8 cellular contexts compared by ENCODE assay signal in genomic region chr2:223956267-223956666, GRCh38. TPM values are rescaled to one million over a fixed set of nuclear protein-coding genes. Genes with fewer than 3 reads are reported as not detected.
A peak's percentile ranks its signal among the peaks of the same experiment; 100 is the strongest.
DNase-seq lines count a peak whose midpoint lies in the region; ATAC-seq, FAIRE-seq and TF ChIP-seq lines count a peak whose summit lies in the region.

No MANE protein-coding gene starts in this region.

- H3K9me3 ChIP-seq in colonic mucosa, result no peaks in the 10 kb centered on the region
- H3K9me3 ChIP-seq in skeletal muscle satellite cell (replicated peaks; ENCODE audit: low read length), result no peaks in the 10 kb centered on the region

- intact Hi-C loops in colonic mucosa (cut with DNase I), result no loop called here

- H3K4me2 ChIP-seq in skeletal muscle satellite cell (ENCODE audit: low read length), result peak overlapping the region; percentile 79

- ATAC-seq in GM18870 (IDR thresholded peaks at IDR 0.05; ENCODE audit: unreplicated experiment) (peak; percentile 44), HG03469 (IDR thresholded peaks at IDR 0.05; ENCODE audit: unreplicated experiment) (peak; percentile 28)

- no peak for DNase-seq in colonic mucosa
- no peak for DNase-seq in SIG-M5 treated with dmso at 0.1 percent for 504 hours (lab: John Stamatoyannopoulos, UW; ENCODE audit: unreplicated experiment)
- DNase-seq in AML-193 (lab: John Stamatoyannopoulos, UW), result no peak
- no peak for DNase-seq in D721Med (ENCODE audit: insufficient read length, low spot score)
- no peak for DNase-seq in islet precursor cell

- peak overlapping the region; percentile 64 for H3K27ac ChIP-seq in colonic mucosa

- H3K36me3 ChIP-seq in colonic mucosa, result peaks cover 5% of the 10 kb centered on the region
- H3K36me3 ChIP-seq in skeletal muscle satellite cell (ENCODE audit: insufficient read depth, low read length), result peaks cover 19% of the 10 kb centered on the region

- FAIRE-seq in D721Med (lab: Jason Lieb, UNC), result no peak

- TF ChIP-seq CTCF in colonic mucosa (IDR thresholded peaks at IDR 0.05) (no peak), D721Med (IDR thresholded peaks at IDR 0.05; ENCODE audit: insufficient read depth, missing control alignments) (no peak)

- H3K27me3 ChIP-seq in colonic mucosa (no peaks in the 10 kb centered on the region), skeletal muscle satellite cell (ENCODE audit: control insufficient read depth, insufficient read depth, low read length) (no peaks in the 10 kb centered on the region)

- H3K4me1 ChIP-seq in colonic mucosa (peaks cover 15% of the 10 kb centered on the region), skeletal muscle satellite cell (ENCODE audit: control insufficient read depth, insufficient read depth, low read length) (peaks cover 38% of the 10 kb centered on the region)

- H3K9ac ChIP-seq in colonic mucosa (ENCODE audit: low read depth in 2 of 2, low read length in 2 of 2) (peak overlapping the region in 1 of 2 donors; percentile 81), skeletal muscle satellite cell (ENCODE audit: low read depth, low read length) (peak overlapping the region; percentile 95)

- H3K4me3 ChIP-seq in colonic mucosa (no peak overlapping the region), skeletal muscle satellite cell (ENCODE audit: low read length) (no peak overlapping the region)

RNA-seq across cellular contexts. Expression of gene MRPL44, which starts 1.0 kb away (rescaled TPM):
- total RNA-seq in colonic mucosa, result 10 to 100 TPM; 40.8 to 49.4 TPM
- 34.7 and 36.0 TPM in 2 replicates for total RNA-seq in skeletal muscle satellite cell (2012; rRNA removed)

RNA-seq across cellular contexts. Expression of gene WDFY1, which starts 11.1 kb away (rescaled TPM):
- 10 to 100 TPM; 50.0 to 63.5 TPM for total RNA-seq in colonic mucosa
- total RNA-seq in skeletal muscle satellite cell (2012; rRNA removed), result 81.9 and 87.8 TPM in 2 replicates
